In genomic region chr19:40397568-40397906, GRCh38 we compare ENCODE assay signal across 28 cellular contexts. TPM values are rescaled to one million over a fixed set of nuclear protein-coding genes. Genes with fewer than 3 reads are reported as not detected.
"Had no signal": no experiment of that assay in that cellular context is flagged by ENCODE, and none has a peak within 500 bp of the region (broad histone marks: within the 10 kb centered on the region; RNA-seq: fewer than 3 reads in every experiment).

No MANE protein-coding gene starts in this region.

- H3K4me3 ChIP-seq: colonic mucosa, esophagus squamous epithelium, gastrocnemius medialis, heart right ventricle, left lung, lower lobe of right lung had no signal

- H3K9me3 ChIP-seq: colonic mucosa, esophagus squamous epithelium, gastrocnemius medialis, heart right ventricle, left lung, lower lobe of right lung had no signal

- H3K9me3 Mint-ChIP-seq: dendritic cell treated with granulocyte-macrophage colony-stimulating factor and Interleukin-4, amounts not matched to agents 40 ng/mL and 50 ng/mL, for 4 days; effector memory CD8-positive, alpha-beta T cell; endodermal cell; naive thymus-derived CD4-positive, alpha-beta T cell had no signal

- H3K4me1 Mint-ChIP-seq: endodermal cell had no signal

- H3K36me3 ChIP-seq: colonic mucosa, gastrocnemius medialis had no signal

- DNase-seq: colonic mucosa; cortex of kidney; effector CD8-positive, alpha-beta T cell; effector memory CD8-positive, alpha-beta T cell; endodermal cell; erythroblast; esophagus squamous epithelium; foreskin fibroblast; foreskin melanocyte; gastrocnemius medialis; glutamatergic neuron; head of caudate nucleus; heart right ventricle; hippocampal formation; left cardiac atrium; left ventricle myocardium superior; lower lobe of right lung; mesendoderm; midbrain; naive thymus-derived CD4-positive, alpha-beta T cell had no signal

- H3K4me1 ChIP-seq: colonic mucosa, gastrocnemius medialis had no signal

- H3K27ac Mint-ChIP-seq: effector memory CD8-positive, alpha-beta T cell; endodermal cell; naive thymus-derived CD4-positive, alpha-beta T cell had no signal

- H3K27ac ChIP-seq: colonic mucosa, epithelial cell of prostate, esophagus squamous epithelium, gastrocnemius medialis, heart right ventricle, left lung, lower lobe of right lung had no signal

- H3K4me3 Mint-ChIP-seq: dendritic cell treated with granulocyte-macrophage colony-stimulating factor and Interleukin-4, amounts not matched to agents 40 ng/mL and 50 ng/mL, for 4 days; effector memory CD8-positive, alpha-beta T cell; endodermal cell had no signal

- H3K27me3 ChIP-seq: colonic mucosa, esophagus squamous epithelium, gastrocnemius medialis, heart right ventricle, left lung had no signal

RNA-seq across cellular contexts. Expression of gene HIPK4, which starts 7.6 kb away (rescaled TPM):
- total RNA-seq: colonic mucosa, esophagus mucosa, glomerular endothelial cell, kidney epithelial cell, left ventricle myocardium superior, lung microvascular endothelial cell, mucosa of gallbladder had no signal
- polyA plus RNA-seq: naive thymus-derived CD4-positive, alpha-beta T cell had no signal
